ENCODE assay signal across 1 cellular context in genomic region chr10:47350671-47351640, GRCh38.
TF ChIP-seq lines count a peak whose summit lies in the region.

No MANE protein-coding gene starts in this region.

TF ChIP-seq in H1, 55 proteins besides CTCF, POLR2A, EP300 and RAD21:
- TF ChIP-seq TAF7 (optimal IDR thresholded peaks at IDR 0.05; ENCODE audit: borderline replicate concordance, low read depth, low read length) (no peak), EZH2 (IDR thresholded peaks at IDR 0.05; ENCODE audit: low read depth, low read length, severe bottlenecking) (no peak), EGR1 (IDR thresholded peaks at IDR 0.05; ENCODE audit: borderline replicate concordance, low read depth, low read length) (no peak), NRF1 (IDR thresholded peaks at IDR 0.05; ENCODE audit: low read depth, low read length) (no peak), MAX (IDR thresholded peaks at IDR 0.05) (no peak), KDM5A (IDR thresholded peaks at IDR 0.05; ENCODE audit: low read length) (no peak), MAFK (IDR thresholded peaks at IDR 0.05; ENCODE audit: low read depth, low read length) (no peak), KDM4A (IDR thresholded peaks at IDR 0.05; ENCODE audit: low read depth, low read length, severe bottlenecking) (no peak), SP1 (IDR thresholded peaks at IDR 0.05; ENCODE audit: low read depth, low read length) (no peak), SP4 (IDR thresholded peaks at IDR 0.05; ENCODE audit: low read length) (no peak), JUN (IDR thresholded peaks at IDR 0.05; ENCODE audit: low read depth, low read length) (no peak), RBBP5 (IDR thresholded peaks at IDR 0.05; ENCODE audit: borderline replicate concordance, low read depth, low read length) (no peak), BACH1 (IDR thresholded peaks at IDR 0.05; ENCODE audit: low read length) (no peak), CHD7 (IDR thresholded peaks at IDR 0.05; ENCODE audit: insufficient replicate concordance, low read length) (no peak), CEBPB (IDR thresholded peaks at IDR 0.05; ENCODE audit: low read depth, low read length) (no peak)
